Comparison of ENCODE assay signal across 19 cellular contexts in genomic region chr1:15557594-15557993, GRCh38. TPM values are rescaled to one million over a fixed set of nuclear protein-coding genes. Genes with fewer than 3 reads are reported as not detected.
"Had no signal": no experiment of that assay in that cellular context is flagged by ENCODE, and none has a peak within 500 bp of the region (broad histone marks: within the 10 kb centered on the region; RNA-seq: fewer than 3 reads in every experiment).

No MANE protein-coding gene starts in this region.

- ATAC-seq: activated naive CD8-positive, alpha-beta T cell treated with anti-CD3 and anti-CD28 coated beads, Interleukin-2, amount 50 U/mL, for 24 hours; left lung; naive thymus-derived CD4-positive, alpha-beta T cell; sciatic nerve; stimulated activated memory B cell treated with anti-CD40 and anti-IgM and Interleukin-4, amounts not matched to agents 10 μg/mL and 1 μg/mL and 100 μg/mL, for 72 hours had no signal

- H3K27ac ChIP-seq: cardiac muscle cell, esophagus muscularis mucosa, left lung, uterus had no signal

- DNase-seq: activated CD4-positive, alpha-beta memory T cell treated with anti-CD3 and anti-CD28 coated beads, Interleukin-2, amount 10 ng/mL, durations not matched to agents 7 days and 5 days; activated CD4-positive, alpha-beta T cell treated with anti-CD3 and anti-CD28 coated beads for 48 hours; activated effector memory CD4-positive, alpha-beta T cell treated with anti-CD3 and anti-CD28 coated beads, Interleukin-2, amount 50 U/mL, for 16 hours; activated naive CD4-positive, alpha-beta T cell treated with anti-CD3 and anti-CD28 coated beads, Interleukin-2, amount 50 U/mL, for 16 hours; activated naive CD8-positive, alpha-beta T cell treated with anti-CD3 and anti-CD28 coated beads, Interleukin-2, amount 50 U/mL, for 24 hours; activated T-cell treated with anti-CD3 and anti-CD28 coated beads for 4 hours; effector CD4-positive, alpha-beta T cell; left lung; naive thymus-derived CD4-positive, alpha-beta T cell; occipital lobe; small intestine; stimulated activated CD4-positive, alpha-beta T cell treated with anti-CD3 and anti-CD28 coated beads, Interleukin-2, amount 100 ng/mL, for 24 hours; T1000; transverse colon; uterus had no signal

RNA-seq across cellular contexts. Expression of gene AGMAT, which starts 27.3 kb away (rescaled TPM):
- total RNA-seq: esophagus muscularis mucosa had no signal
